In the genomic region with DNA sequence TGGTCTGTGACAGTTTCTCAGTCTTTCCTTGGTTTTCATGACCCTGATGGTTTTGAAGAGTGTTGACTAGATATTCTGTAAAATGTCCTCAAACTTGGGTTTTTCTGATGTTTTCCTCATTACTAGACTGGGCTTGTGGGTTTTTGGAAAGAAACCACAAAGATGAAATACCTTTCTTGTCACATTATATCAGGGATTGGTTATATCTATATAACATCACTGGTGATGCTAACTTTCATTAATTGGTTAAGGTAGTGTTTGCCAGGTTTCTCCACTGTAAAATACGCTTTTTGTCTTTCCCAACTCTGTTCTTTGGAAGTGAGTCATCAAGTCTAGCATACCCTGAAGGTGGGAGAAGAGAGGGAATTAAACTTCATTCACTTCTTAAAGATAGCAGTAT, we compare ENCODE assay signal across 19 cellular contexts. TPM values are rescaled to one million over a fixed set of nuclear protein-coding genes. Genes with fewer than 3 reads are reported as not detected.
A peak's percentile ranks its signal among the peaks of the same experiment; 100 is the strongest.
DNase-seq lines count a peak whose midpoint lies in the region; ATAC-seq and TF ChIP-seq lines count a peak whose summit lies in the region.
"Had no signal": no experiment of that assay in that cellular context is flagged by ENCODE, and none has a peak within 500 bp of the region (broad histone marks: within the 10 kb centered on the region; RNA-seq: fewer than 3 reads in every experiment).

No MANE protein-coding gene starts in this region.

- no peak overlapping the region for H3K9ac ChIP-seq in mammary epithelial cell (ENCODE audit: insufficient read depth, low read length)
- H3K9ac ChIP-seq in Karpas-422 (ENCODE audit: low read length): no peak overlapping the region

- dilution Hi-C loops in mammary epithelial cell (cut with HindIII; ENCODE audit: low sequenced_read_pairs): no loop called here

- no peaks in the 10 kb centered on the region for H3K9me2 ChIP-seq in Karpas-422 (replicated peaks; ENCODE audit: insufficient read depth, low read length)

- no TSS peak for BruUV-seq in mammary epithelial cell (replicated peaks; lab: Mats Ljungman, UMichigan)

- H3K27ac ChIP-seq in mammary epithelial cell (ENCODE audit: insufficient read depth, low read depth, low read length) (no peak overlapping the region), Karpas-422 (ENCODE audit: low read length) (no peak overlapping the region)
- H3K27ac ChIP-seq: PC-9 had no signal

- peaks cover 26% of the 10 kb centered on the region for H3K4me1 ChIP-seq in mammary epithelial cell (ENCODE audit: insufficient read depth, low read length)
- H3K4me1 ChIP-seq in Karpas-422 (ENCODE audit: low read length): no peaks in the 10 kb centered on the region
- H3K4me1 ChIP-seq: BE2C had no signal

- CTCF ChIA-PET in mammary epithelial cell (lab: Charles Lee; ENCODE audit: low non-redundant PET): no interaction called here

- H3K27me3 ChIP-seq in mammary epithelial cell (ENCODE audit: insufficient read depth, low read length) (no peaks in the 10 kb centered on the region), Karpas-422 (ENCODE audit: low read length) (no peaks in the 10 kb centered on the region)

- no peak for TF ChIP-seq CTCF in mammary epithelial cell (conservative IDR thresholded peaks at IDR 0.05 in 1 of 2, IDR thresholded peaks at IDR 0.05 in 1 of 2; ENCODE audit: extremely low read depth in 1 of 2, insufficient read depth in 1 of 2, low read depth in 1 of 2, low read length in 2 of 2)

- DNase-seq in ELR (ENCODE audit: low read depth): peak; percentile 48
- peak; percentile 51 for DNase-seq in RPMI7951 (ENCODE audit: low read depth)
- peak; percentile 68 for DNase-seq in mammary epithelial cell
- peak; percentile 54 for DNase-seq in iris pigment epithelial cell (ENCODE audit: low read depth)
- no peak for DNase-seq in inferior parietal cortex (ENCODE audit: extremely low spot score)
- no peak for DNase-seq in Karpas-422
- DNase-seq: BE2C; Calu3; CD4-positive, alpha-beta T cell; DMS53; H9; NCI-H1048; NCI-H1436 treated with DMSO at 0.1 percent for 48 hours; NCI-H2081; NCI-H510A treated with DMSO at 0.1 percent for 48 hours; PC-9 had no signal

- H3K9me3 ChIP-seq in mammary epithelial cell (replicated peaks; ENCODE audit: insufficient read depth, low read length) (no peaks in the 10 kb centered on the region), Karpas-422 (ENCODE audit: low read length) (no peaks in the 10 kb centered on the region)
- H3K9me3 ChIP-seq: BE2C had no signal

- in situ Hi-C loops in mammary epithelial cell (cut with MboI; ENCODE audit: low sequenced_read_pairs in 2 of 2): no loop called here

- no peak for ATAC-seq in GM21786 (IDR thresholded peaks at IDR 0.05; ENCODE audit: unreplicated experiment)
- ATAC-seq: Right ventricle myocardium inferior had no signal

- 0% methylated on average over 1 of the region's 1 CpG for WGBS in mammary epithelial cell (ENCODE audit: low coverage, missing lambda C conversion rate)

- no peaks in the 10 kb centered on the region for H3K36me3 ChIP-seq in mammary epithelial cell (ENCODE audit: insufficient read depth, low read length)
- no peaks in the 10 kb centered on the region for H3K36me3 ChIP-seq in Karpas-422 (ENCODE audit: insufficient read depth, low read length)
- H3K36me3 ChIP-seq: BE2C had no signal

- H2AFZ ChIP-seq in mammary epithelial cell (ENCODE audit: low read depth, low read length) (no peak overlapping the region), Karpas-422 (ENCODE audit: low read length) (no peak overlapping the region)
- H2AFZ ChIP-seq: PC-9 had no signal

- H3K4me3 ChIP-seq in mammary epithelial cell (replicated peaks in 1 of 3; ENCODE audit: insufficient read depth in 1 of 3, low read depth in 2 of 3, low read length in 3 of 3) (no peak overlapping the region), Karpas-422 (ENCODE audit: low read length) (no peak overlapping the region)
- H3K4me3 ChIP-seq: PC-9 had no signal

- no peaks in the 10 kb centered on the region for H3K79me2 ChIP-seq in mammary epithelial cell (ENCODE audit: insufficient read depth, low read length)
- H3K79me2 ChIP-seq in Karpas-422 (ENCODE audit: low read length): no peaks in the 10 kb centered on the region

- H3K4me2 ChIP-seq in mammary epithelial cell (ENCODE audit: insufficient read depth, low read depth, low read length) (no peak overlapping the region), Karpas-422 (ENCODE audit: low read depth, low read length, poor library complexity, severe bottlenecking) (no peak overlapping the region)
- H3K4me2 ChIP-seq: PC-9 had no signal

- H4K20me1 ChIP-seq in mammary epithelial cell (ENCODE audit: insufficient read depth, low read length) (no peaks in the 10 kb centered on the region), Karpas-422 (ENCODE audit: insufficient read depth, low read depth, low read length) (no peaks in the 10 kb centered on the region)

- intact Hi-C loops in mammary epithelial cell (cut with micrococcal nuclease): no loop called here

RNA-seq across cellular contexts. Expression of gene IL31RA, which starts 3.3 kb away (rescaled TPM):
- 0.24 and 0.68 TPM in 2 replicates for total RNA-seq in RPMI7951 (2014; rRNA removed; shearing (Covaris generic))
- 1 to 10 TPM in 1 of 2 donors, under 1 TPM in 1; 0.50 to 4.7 TPM for total RNA-seq in mammary epithelial cell
- 2.9 TPM for polyA plus RNA-seq in mammary epithelial cell
- polyA minus RNA-seq in mammary epithelial cell: not detected
- total RNA-seq in Karpas-422 (2014; rRNA removed; shearing (Covaris generic); ENCODE audit: low replicate concordance): not detected in 2 replicates
- total RNA-seq: CD4-positive, alpha-beta T cell; G401; Right ventricle myocardium inferior had no signal

Comparison
In these comparisons a context has a peak if more than half of its experiments do, and no peak if none do; other contexts are left out.
1. DNase-seq: peak in ELR (single experiment), RPMI7951 (single experiment), mammary epithelial cell (single experiment) and iris pigment epithelial cell (single experiment); none in inferior parietal cortex (single experiment) and Karpas-422 (single experiment).